Comparison of ENCODE assay signal across 20 cellular contexts in the genomic region with DNA sequence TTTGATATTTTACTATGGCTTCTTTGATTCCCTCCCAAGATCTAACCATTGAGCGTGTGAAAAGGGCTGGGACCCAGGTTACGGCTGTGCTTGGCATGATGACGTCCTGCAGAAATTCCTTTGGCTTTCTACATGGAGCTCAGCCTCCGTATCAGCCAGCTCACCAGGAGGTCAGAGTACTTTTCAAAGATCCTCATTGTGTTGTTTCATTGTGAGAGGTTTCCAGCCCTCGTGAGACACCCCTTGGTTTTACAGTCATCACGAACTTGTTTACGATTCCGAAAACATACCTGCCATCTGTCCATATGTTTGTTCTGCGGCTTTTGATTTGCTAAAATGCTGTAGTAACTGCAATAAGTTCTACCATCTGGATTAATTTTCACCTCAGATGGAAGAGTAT.
DNase-seq lines count a peak whose midpoint lies in the region; ATAC-seq, FAIRE-seq and TF ChIP-seq lines count a peak whose summit lies in the region.
"Had no signal": no experiment of that assay in that cellular context is flagged by ENCODE, and none has a peak within 500 bp of the region (broad histone marks: within the 10 kb centered on the region; RNA-seq: fewer than 3 reads in every experiment).

No MANE protein-coding gene starts in this region.

- no peak overlapping the region for H3K27ac Mint-ChIP-seq in CD4-positive, alpha-beta memory T cell

- H3K27ac ChIP-seq in pancreas (no peak overlapping the region), transverse colon (peak overlapping the region in 1 of 4 donors; percentile 36)
- no peak overlapping the region for H3K27ac ChIP-seq in CD4-positive, alpha-beta memory T cell (ENCODE audit: low read depth, low read length)
- H3K27ac ChIP-seq: GM23248 had no signal

- peaks cover 0 to 1% of the 10 kb centered on the region in 2 donors for H3K27me3 Mint-ChIP-seq in CD4-positive, alpha-beta memory T cell

- H3K27me3 ChIP-seq in pancreas (no peaks in the 10 kb centered on the region), transverse colon (no peaks in the 10 kb centered on the region)
- peaks cover 4% of the 10 kb centered on the region for H3K27me3 ChIP-seq in CD4-positive, alpha-beta memory T cell (ENCODE audit: insufficient read depth, low read length)

- no peak overlapping the region for H3K4me3 Mint-ChIP-seq in CD4-positive, alpha-beta memory T cell

- peaks cover 30 to 44% (median 38%) of the 10 kb centered on the region in 4 donors for H3K4me1 Mint-ChIP-seq in CD4-positive, alpha-beta memory T cell

- no peaks in the 10 kb centered on the region for H3K36me3 Mint-ChIP-seq in CD4-positive, alpha-beta memory T cell

- FAIRE-seq in pancreas (lab: Jason Lieb, UNC) = peak; percentile 73
- FAIRE-seq: GM12878, GM19239, HTR-8/SVneo had no signal

- no peak for TF ChIP-seq POLR2A in transverse colon (IDR thresholded peaks at IDR 0.05)

- no peak for ATAC-seq in pancreas
- ATAC-seq: GM12878, PC-3 had no signal

- DNase-seq in NCI-H1092 treated with DMSO at 0.1 percent for 48 hours (lab: John Stamatoyannopoulos, UW) = peak; percentile 4
- DNase-seq in NCI-H1092 (lab: John Stamatoyannopoulos, UW) = no peak
- peak; percentile 24 for DNase-seq in M059J (ENCODE audit: low read depth)
- peak; percentile 63 for DNase-seq in NCI-H446 treated with DMSO at 0.1 percent for 48 hours (lab: John Stamatoyannopoulos, UW)
- no peak for DNase-seq in pancreas
- DNase-seq in pons (ENCODE audit: low spot score) = no peak
- no peak for DNase-seq in CD4-positive, alpha-beta memory T cell
- no peak for DNase-seq in transverse colon
- DNase-seq: 8988T, Calu3, GM23248, IMR-90, NCI-H345, NCI-H82, PC-3, T-helper 1 cell had no signal

- TF ChIP-seq CTCF in pancreas (IDR thresholded peaks at IDR 0.05) = no peak
- no peak for TF ChIP-seq CTCF in transverse colon (IDR thresholded peaks at IDR 0.05)

- H3K4me1 ChIP-seq in pancreas = no peaks in the 10 kb centered on the region
- H3K4me1 ChIP-seq in CD4-positive, alpha-beta memory T cell (ENCODE audit: insufficient read depth, low read length) = peaks cover 27% of the 10 kb centered on the region
- no peaks in the 10 kb centered on the region for H3K4me1 ChIP-seq in transverse colon
- H3K4me1 ChIP-seq: HAP-1 had no signal

- CTCF ChIA-PET in CD4-positive, alpha-beta memory T cell (lab: Charles Lee; ENCODE audit: partially characterized antibody) = interaction anchor here (0.9 to 2.8 kb wide), 3 partner anchors 22 to 26 kb away, joined by 3 to 7 read pairs (median 4); no protein-coding TSS in a partner anchor

- POLR2A ChIA-PET in CD4-positive, alpha-beta memory T cell (lab: Charles Lee; ENCODE audit: partially characterized antibody) = no interaction called here

- H3K4me3 ChIP-seq in pancreas = no peak overlapping the region
- no peak overlapping the region for H3K4me3 ChIP-seq in CD4-positive, alpha-beta memory T cell (ENCODE audit: low read length in 2 of 2)
- no peak overlapping the region for H3K4me3 ChIP-seq in transverse colon
- H3K4me3 ChIP-seq: GM12878, GM23248, HAP-1 had no signal

- intact Hi-C loops in pancreas (cut with DNase I) (no loop called here), transverse colon (cut with DNase I; ENCODE audit: low total_unique reads) (no loop called here)
- intact Hi-C loops in CD4-positive, alpha-beta memory T cell (cut with micrococcal nuclease) = no loop called here

- no peaks in the 10 kb centered on the region for H3K9me3 ChIP-seq in pancreas
- no peaks in the 10 kb centered on the region for H3K9me3 ChIP-seq in CD4-positive, alpha-beta memory T cell (ENCODE audit: control insufficient read depth in 1 of 2, low read length in 2 of 2)
- H3K9me3 ChIP-seq in transverse colon = no peaks in the 10 kb centered on the region
- H3K9me3 ChIP-seq: HAP-1 had no signal

- no peaks in the 10 kb centered on the region for H3K9me3 Mint-ChIP-seq in CD4-positive, alpha-beta memory T cell

- H3K36me3 ChIP-seq in pancreas (no peaks in the 10 kb centered on the region), transverse colon (no peaks in the 10 kb centered on the region)
- no peaks in the 10 kb centered on the region for H3K36me3 ChIP-seq in CD4-positive, alpha-beta memory T cell (ENCODE audit: insufficient read depth, low read length)
- H3K36me3 ChIP-seq: HAP-1 had no signal

- WGBS in pancreas, 2 donors = 74% methylated on average over 9 of the region's 9 CpGs
- WGBS in transverse colon (ENCODE audit: low coverage in 1 of 2), 2 donors = 49 to 59% methylated on average over 5 to 9 of the region's 9 CpGs

- TF ChIP-seq EP300 in transverse colon (IDR thresholded peaks at IDR 0.05; ENCODE audit: low read depth) = no peak

- in situ Hi-C loops in transverse colon (cut with MboI; ENCODE audit: low pct_ligation_motif_present in 1 of 4, low pct_unique_long_range_greater_than_20kb in 1 of 4, low sequenced_read_pairs in 3 of 4) = no loop called here

Comparison
In these comparisons a context has a peak if more than half of its experiments do, and no peak if none do; other contexts are left out.
1. DNase-seq: peak in NCI-H1092 treated with DMSO at 0.1 percent for 48 hours (single experiment), M059J (single experiment) and NCI-H446 treated with DMSO at 0.1 percent for 48 hours (single experiment); none in NCI-H1092 (single experiment), pancreas (0 of 6), pons (single experiment), CD4-positive, alpha-beta memory T cell (0 of 5) and transverse colon (single experiment).